In genomic region chr10:84789050-84789449, GRCh38 we compare ENCODE assay signal across 6 cellular contexts.
"Had no signal": no experiment of that assay in that cellular context is flagged by ENCODE, and none has a peak within 500 bp of the region (broad histone marks: within the 10 kb centered on the region; RNA-seq: fewer than 3 reads in every experiment).

No MANE protein-coding gene starts in this region.

- H3K4me2 ChIP-seq: GM23338 had no signal

- H3K27ac Mint-ChIP-seq: GM23338, H9, IgD-negative memory B cell had no signal

- H3K36me3 Mint-ChIP-seq: IgD-negative memory B cell had no signal

- H3K4me3 ChIP-seq: GM23338 had no signal

- H2AFZ ChIP-seq: GM23338 had no signal

- H3K27ac ChIP-seq: HL-60 had no signal

- H3K9me3 Mint-ChIP-seq: GM23338, H9, IgD-negative memory B cell had no signal

- H3K4me1 Mint-ChIP-seq: GM23338, H9, IgD-negative memory B cell had no signal

- H3K27me3 Mint-ChIP-seq: IgD-negative memory B cell had no signal

- ATAC-seq: GM23338, HepG2 had no signal

- H3K4me3 Mint-ChIP-seq: GM23338, H9, IgD-negative memory B cell had no signal

- DNase-seq: H9, HCEC 1CT had no signal
